In genomic region chr20:2770091-2770490, GRCh38 we compare ENCODE assay signal across 7 cellular contexts. TPM values are rescaled to one million over a fixed set of nuclear protein-coding genes. Genes with fewer than 3 reads are reported as not detected.
"Had no signal": no experiment of that assay in that cellular context is flagged by ENCODE, and none has a peak within 500 bp of the region (broad histone marks: within the 10 kb centered on the region; RNA-seq: fewer than 3 reads in every experiment).

No MANE protein-coding gene starts in this region.

RNA-seq across cellular contexts. Expression of gene CPXM1, which starts 30.3 kb away (rescaled TPM):
- total RNA-seq: HepG2, HT1080, OCI-LY7, PC-3 had no signal

RNA-seq across cellular contexts. Expression of gene C20orf141, which starts 44.7 kb away (rescaled TPM):
- total RNA-seq: HepG2, M059J, OCI-LY7, PC-3, SJCRH30 had no signal
- polyA plus RNA-seq: HepG2 had no signal

RNA-seq across cellular contexts. Expression of gene TMEM239, which starts 46.1 kb away (rescaled TPM):
- total RNA-seq: HepG2, HT1080, IMR-90, M059J, OCI-LY7, SJCRH30 had no signal
- polyA plus RNA-seq: HepG2 had no signal
